ENCODE assay signal across 9 cellular contexts in the genomic region with DNA sequence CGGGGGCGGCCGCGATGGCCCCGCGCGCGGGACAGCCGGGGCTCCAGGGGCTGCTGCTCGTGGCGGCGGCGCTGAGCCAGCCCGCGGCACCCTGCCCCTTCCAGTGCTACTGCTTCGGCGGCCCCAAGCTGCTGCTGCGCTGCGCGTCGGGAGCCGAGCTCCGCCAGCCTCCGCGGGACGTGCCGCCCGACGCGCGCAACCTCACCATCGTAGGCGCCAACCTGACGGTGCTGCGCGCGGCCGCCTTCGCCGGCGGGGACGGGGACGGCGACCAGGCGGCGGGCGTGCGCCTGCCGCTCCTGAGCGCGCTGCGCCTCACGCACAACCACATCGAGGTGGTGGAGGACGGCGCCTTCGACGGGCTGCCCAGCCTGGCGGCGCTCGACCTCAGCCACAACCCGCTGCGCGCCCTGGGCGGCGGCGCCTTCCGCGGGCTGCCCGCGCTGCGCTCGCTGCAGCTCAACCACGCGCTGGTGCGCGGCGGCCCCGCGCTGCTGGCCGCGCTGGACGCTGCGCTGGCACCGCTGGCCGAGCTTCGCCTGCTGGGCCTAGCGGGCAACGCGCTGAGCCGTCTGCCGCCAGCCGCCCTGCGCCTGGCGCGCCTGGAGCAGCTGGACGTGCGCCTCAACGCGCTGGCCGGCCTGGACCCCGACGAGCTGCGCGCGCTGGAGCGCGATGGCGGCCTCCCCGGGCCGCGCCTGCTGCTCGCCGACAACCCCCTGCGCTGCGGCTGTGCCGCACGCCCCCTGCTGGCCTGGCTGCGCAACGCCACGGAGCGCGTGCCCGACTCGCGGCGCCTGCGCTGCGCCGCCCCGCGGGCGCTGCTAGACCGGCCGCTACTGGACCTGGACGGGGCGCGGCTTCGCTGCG. TPM values are rescaled to one million over a fixed set of nuclear protein-coding genes. Genes with fewer than 3 reads are reported as not detected.
A peak's percentile ranks its signal among the peaks of the same experiment; 100 is the strongest.
DNase-seq lines count a peak whose midpoint lies in the region; FAIRE-seq and TF ChIP-seq lines count a peak whose summit lies in the region.
"Had no signal": no experiment of that assay in that cellular context is flagged by ENCODE, and none has a peak within 500 bp of the region (broad histone marks: within the 10 kb centered on the region; RNA-seq: fewer than 3 reads in every experiment).

No MANE protein-coding gene starts in this region.

- no peaks in the 10 kb centered on the region for H3K9me2 ChIP-seq in MM.1S (replicated peaks; ENCODE audit: insufficient read depth, low read length)

- H4K20me1 ChIP-seq in H9 (ENCODE audit: control insufficient read depth, insufficient read depth, insufficient read length): no peaks in the 10 kb centered on the region
- H4K20me1 ChIP-seq in MM.1S (ENCODE audit: insufficient read depth, low read length): 0 out of 2 replicates have a peak, but pooled peaks cover 3% of the 10 kb centered on the region

- no peaks in the 10 kb centered on the region for H3K79me1 ChIP-seq in H9 (ENCODE audit: insufficient read depth, low read depth, low read length, poor library complexity, severe bottlenecking)

- no peak overlapping the region for H2BK5ac ChIP-seq in H9 (ENCODE audit: insufficient read length, low read length)

- no peak overlapping the region for H3K27ac Mint-ChIP-seq in H9

- H3K14ac ChIP-seq in H9 (ENCODE audit: insufficient read depth, low read length): peak overlapping the region; percentile 22; the same call in 1 of the 2 replicates

- H3K9ac ChIP-seq in H9 (ENCODE audit: extremely low read depth, insufficient read length, low read length) (no peak overlapping the region), MM.1S (ENCODE audit: low read length) (no peak overlapping the region)

- no peak overlapping the region for H4K91ac ChIP-seq in H9 (ENCODE audit: insufficient read length, low read depth, low read length)

- H4K5ac ChIP-seq in H9 (ENCODE audit: insufficient read length, low read depth, low read length): no peak overlapping the region

- no peaks in the 10 kb centered on the region for H3F3A ChIP-seq in MM.1S (ENCODE audit: insufficient read depth, low read length)

- H3K27me3 Mint-ChIP-seq in H9 (ENCODE audit: low read depth): peaks cover 75% of the 10 kb centered on the region

- no peak overlapping the region for H2BK12ac ChIP-seq in H9 (ENCODE audit: insufficient read length, low read depth, low read length)

- no CpG with 5 or more reads among the region's 140 CpGs for WGBS in H9 (ENCODE audit: extremely low coverage, insufficient read length, low lambda C conversion rate)

- peaks cover 16 to 37% of the 10 kb centered on the region in 2 experiments for H3K4me1 Mint-ChIP-seq in H9

- no peak overlapping the region for H3T11ph ChIP-seq in H9 (ENCODE audit: low read length)

- peak overlapping the region; percentile 56; the same call in 1 of the 2 replicates for H3K4me3 ChIP-seq in MM.1S (ENCODE audit: low read length)
- H3K4me3 ChIP-seq in right atrium auricular region: peak overlapping the region; percentile 20 to 47

- peak; percentile 93 for FAIRE-seq in urothelium cell line (lab: Jason Lieb, UNC)

- H3K79me2 ChIP-seq in H9 (ENCODE audit: insufficient read depth, low read length) (no peaks in the 10 kb centered on the region), MM.1S (ENCODE audit: low read length) (no peaks in the 10 kb centered on the region)

- H3K27me3 ChIP-seq in H9 (ENCODE audit: insufficient read depth, low read length) (peaks cover 20% of the 10 kb centered on the region; the same call in 1 of the 2 replicates), MM.1S (replicated peaks; ENCODE audit: insufficient read depth, low read length) (peaks cover 73% of the 10 kb centered on the region), right atrium auricular region (peaks cover 3 to 19% of the 10 kb centered on the region in 2 donors)

- no peak overlapping the region for H2AFZ ChIP-seq in H9 (ENCODE audit: low read length)
- H2AFZ ChIP-seq in MM.1S (ENCODE audit: low read length): 0 out of 2 replicates have a peak overlapping the region, but pooled peaks have one; percentile 67

- H3K9me3 ChIP-seq in H9 (ENCODE audit: control insufficient read depth, low read depth, low read length) (no peaks in the 10 kb centered on the region), MM.1S (replicated peaks; ENCODE audit: insufficient read depth, low read length) (no peaks in the 10 kb centered on the region), right atrium auricular region (no peaks in the 10 kb centered on the region)

- peak overlapping the region; percentile 56 to 76 for H3K4me3 Mint-ChIP-seq in H9

- no peaks in the 10 kb centered on the region for H3K9me3 Mint-ChIP-seq in H9

- H3K18ac ChIP-seq in H9 (ENCODE audit: insufficient read length, low read depth, low read length): no peak overlapping the region

- H3K23ac ChIP-seq in H9 (ENCODE audit: insufficient read length, low read depth, low read length): no peak overlapping the region

- DNase-seq in ELR (ENCODE audit: low read depth): peak; percentile 82
- peak; percentile 90 for DNase-seq in H9
- peak; percentile 80 for DNase-seq in MM.1S
- DNase-seq in SW480 (ENCODE audit: low spot score): peak; percentile 78
- DNase-seq in amniotic epithelial cell (ENCODE audit: low read depth): peak; percentile 71
- peak; percentile 74 for DNase-seq in right atrium auricular region (ENCODE audit: low spot score)
- peak; percentile 76 for DNase-seq in putamen (ENCODE audit: low spot score)
- DNase-seq in urothelium cell line (ENCODE audit: low spot score): peak; percentile 79

- no peak overlapping the region for H2BK120ac ChIP-seq in H9 (ENCODE audit: low read depth, low read length, poor library complexity, severe bottlenecking)

- H3K4me1 ChIP-seq in H9 (ENCODE audit: insufficient read depth, low read length): peaks cover 5% of the 10 kb centered on the region
- H3K4me1 ChIP-seq in MM.1S (ENCODE audit: low read length): 0 out of 2 replicates have a peak, but pooled peaks cover 3% of the 10 kb centered on the region
- H3K4me1 ChIP-seq in right atrium auricular region: peaks cover 0 to 18% of the 10 kb centered on the region in 2 donors

- H3K36me3 ChIP-seq in MM.1S (replicated peaks; ENCODE audit: insufficient read depth, low read length) (no peaks in the 10 kb centered on the region), right atrium auricular region (no peaks in the 10 kb centered on the region)

- TF ChIP-seq CTCF in H9 (conservative IDR thresholded peaks at IDR 0.05): peak; percentile 77
- peak; percentile 50 for TF ChIP-seq CTCF in MM.1S (IDR thresholded peaks at IDR 0.05; ENCODE audit: low read length)
- TF ChIP-seq CTCF in right atrium auricular region (IDR thresholded peaks at IDR 0.05): peak; percentile 87 to 97

- H3K4me2 ChIP-seq in H9 (ENCODE audit: insufficient read depth, insufficient read length, low read length) (peak overlapping the region; percentile 59), MM.1S (ENCODE audit: low read depth, low read length) (peak overlapping the region; percentile 92; the same call in 1 of the 2 replicates)

- peaks cover 10% of the 10 kb centered on the region for H3K23me2 ChIP-seq in H9 (ENCODE audit: insufficient read length, low read depth, low read length, poor library complexity, severe bottlenecking)

- no peak overlapping the region for H2BK20ac ChIP-seq in H9 (ENCODE audit: low read depth, low read length, poor library complexity, severe bottlenecking)

- H3K36me3 Mint-ChIP-seq in H9 (ENCODE audit: insufficient read depth in 1 of 3, low read depth in 3 of 3): no peaks in the 10 kb centered on the region; a peak in 1 of 7 replicates

- H4K8ac ChIP-seq in H9 (replicated peaks; ENCODE audit: insufficient read length, low read depth, low read length): no peak overlapping the region

- no peak overlapping the region for H3K27ac ChIP-seq in H9 (ENCODE audit: insufficient read length, low read depth, low read length)
- no peak overlapping the region for H3K27ac ChIP-seq in MM.1S (ENCODE audit: low read length)
- no peak overlapping the region for H3K27ac ChIP-seq in right atrium auricular region

- H2BK15ac ChIP-seq in H9 (ENCODE audit: low read depth, low read length): no peak overlapping the region

- H2AK5ac ChIP-seq in H9 (ENCODE audit: insufficient read length, low read length): no peak overlapping the region

- H3K4ac ChIP-seq in H9 (ENCODE audit: low read depth, low read length): no peak overlapping the region

- no peak overlapping the region for H3K56ac ChIP-seq in H9 (ENCODE audit: insufficient read length, low read depth, low read length)

RNA-seq across cellular contexts. Expression of a gene that starts 0.7 kb away (rescaled TPM):
- 0.61 and 0.64 TPM in 2 replicates for total RNA-seq in H9 (2021)
- total RNA-seq in right atrium auricular region: under 1 TPM; 0.12 to 0.15 TPM
- total RNA-seq: temporal lobe had no signal
